Comparison of ENCODE assay signal across 1 cellular context in genomic region chr10:88890681-88891371, GRCh38.
TF ChIP-seq lines count a peak whose summit lies in the region.

No MANE protein-coding gene starts in this region.

TF ChIP-seq in IMR-90, 13 proteins besides CTCF, POLR2A, EP300 and RAD21:
- TF ChIP-seq MAFK (IDR thresholded peaks at IDR 0.05; ENCODE audit: low read depth, low read length) (no peak), ELK1 (IDR thresholded peaks at IDR 0.05; ENCODE audit: borderline replicate concordance, low read depth, low read length) (no peak), CEBPB (IDR thresholded peaks at IDR 0.05; ENCODE audit: low read depth, low read length) (no peak), USF2 (IDR thresholded peaks at IDR 0.05; ENCODE audit: low read depth, low read length) (no peak), RFX5 (IDR thresholded peaks at IDR 0.05; ENCODE audit: low read depth, low read length) (no peak), RCOR1 (IDR thresholded peaks at IDR 0.05; ENCODE audit: insufficient replicate concordance, low read length) (no peak), MXI1 (IDR thresholded peaks at IDR 0.05; ENCODE audit: borderline replicate concordance, low read depth, low read length) (no peak), BHLHE40 (IDR thresholded peaks at IDR 0.05; ENCODE audit: low read depth, low read length) (no peak), MAZ (IDR thresholded peaks at IDR 0.05; ENCODE audit: borderline replicate concordance, low read depth, low read length) (no peak), NFE2L2 (IDR thresholded peaks at IDR 0.05; ENCODE audit: low read depth, low read length) (no peak), FOS (IDR thresholded peaks at IDR 0.05; ENCODE audit: low read depth, low read length) (no peak), SMC3 (IDR thresholded peaks at IDR 0.05; ENCODE audit: low read depth, low read length) (no peak), CHD1 (IDR thresholded peaks at IDR 0.05; ENCODE audit: low read depth, low read length) (no peak)
